9 cellular contexts compared by ENCODE assay signal in the genomic region with DNA sequence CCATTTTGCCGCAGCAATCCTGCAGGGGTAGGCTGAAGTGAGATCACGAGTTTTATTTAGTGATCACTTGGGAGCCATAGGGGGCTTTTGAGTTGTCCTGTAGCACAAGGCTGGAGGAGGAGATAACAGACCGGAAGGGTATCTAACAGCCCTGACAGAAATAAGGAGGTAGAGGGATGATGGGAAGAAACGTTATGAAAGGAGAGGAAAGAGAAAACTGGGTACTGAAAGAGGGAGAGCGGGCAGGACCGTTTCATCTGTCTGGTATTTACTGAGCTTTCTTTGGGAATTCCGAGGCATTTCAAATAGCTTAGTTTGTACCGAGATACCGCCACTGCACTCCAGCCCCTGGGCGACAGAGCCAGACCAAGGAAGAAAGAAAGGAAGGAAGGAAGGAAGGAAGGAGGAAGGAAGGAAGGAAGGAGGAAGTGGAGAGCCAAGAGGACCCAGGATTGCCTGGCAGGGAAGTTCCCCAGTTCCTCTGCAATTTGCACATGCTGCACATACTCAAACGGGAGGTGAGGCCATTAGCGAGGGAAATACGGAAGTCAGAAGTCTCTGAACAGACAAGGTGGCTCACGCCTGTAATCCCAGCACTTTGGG. TPM values are rescaled to one million over a fixed set of nuclear protein-coding genes. Genes with fewer than 3 reads are reported as not detected.
DNase-seq lines count a peak whose midpoint lies in the region; ATAC-seq and TF ChIP-seq lines count a peak whose summit lies in the region.
"Had no signal": no experiment of that assay in that cellular context is flagged by ENCODE, and none has a peak within 500 bp of the region (broad histone marks: within the 10 kb centered on the region; RNA-seq: fewer than 3 reads in every experiment).

No MANE protein-coding gene starts in this region.

- peaks cover 21% of the 10 kb centered on the region for H3K4me1 Mint-ChIP-seq in activated CD4-positive, alpha-beta T cell treated with anti-CD3 and anti-CD28 coated beads, Interleukin-2, amount 10 ng/mL, durations not matched to agents 24 days and 14 days

- intact Hi-C loops in activated CD4-positive, alpha-beta T cell treated with anti-CD3 and anti-CD28 coated beads, Interleukin-2, amount 10 ng/mL, durations not matched to agents 24 days and 14 days (cut with micrococcal nuclease) = loop anchor here (1.0 kb wide), 2 partner anchors 44 to 60 kb away; partner anchors contain the start of gene HMGCL

- H3K4me3 ChIP-seq in RWPE2 (ENCODE audit: severe bottlenecking) (peak overlapping the region; percentile 54), fibroblast of mammary gland (ENCODE audit: control insufficient read depth, low read depth, low read length) (peak overlapping the region; percentile 45), skeletal muscle cell (ENCODE audit: low read depth, low read length) (peak overlapping the region; percentile 61)

- no peak overlapping the region for H3K27ac ChIP-seq in RWPE2 (ENCODE audit: poor library complexity, severe bottlenecking)

- H3K9me3 ChIP-seq in RWPE2 (ENCODE audit: severe bottlenecking) = peaks cover 2% of the 10 kb centered on the region
- H3K9me3 ChIP-seq: adrenal gland had no signal

- H3K4me3 Mint-ChIP-seq in activated CD4-positive, alpha-beta T cell treated with anti-CD3 and anti-CD28 coated beads, Interleukin-2, amount 10 ng/mL, durations not matched to agents 24 days and 14 days = peak overlapping the region; percentile 81

- TF ChIP-seq CTCF in RWPE2 (IDR thresholded peaks at IDR 0.05; ENCODE audit: poor library complexity, severe bottlenecking) (no peak), fibroblast of mammary gland (conservative IDR thresholded peaks at IDR 0.05; ENCODE audit: control insufficient read depth, insufficient read depth, low read depth, low read length) (no peak)

- H3K27me3 ChIP-seq in RWPE2 (ENCODE audit: insufficient read depth, poor library complexity, severe bottlenecking) = no peaks in the 10 kb centered on the region
- H3K27me3 ChIP-seq: adrenal gland had no signal

- peaks cover 13% of the 10 kb centered on the region for H3K36me3 ChIP-seq in RWPE2 (ENCODE audit: low read depth)

- no peak for DNase-seq in activated CD4-positive, alpha-beta T cell treated with anti-CD3 and anti-CD28 coated beads, Interleukin-2, amount 10 ng/mL, durations not matched to agents 24 days and 14 days
- no peak for DNase-seq in activated CD4-positive, alpha-beta T cell treated with anti-CD3 and anti-CD28 coated beads for 48 hours
- DNase-seq in RWPE2 (ENCODE audit: low spot score) (no peak), fibroblast of mammary gland (ENCODE audit: low read depth) (no peak), skeletal muscle cell (ENCODE audit: low read depth) (no peak), NCI-H82 (lab: John Stamatoyannopoulos, UW) (no peak)
- DNase-seq in activated CD4-positive, CD25-positive, alpha-beta regulatory T cell treated with anti-CD3 and anti-CD28 coated beads, Interleukin-2, amount 50 U/mL, for 72 hours = no peak

- peak overlapping the region; percentile 13 for H3K27ac Mint-ChIP-seq in activated CD4-positive, alpha-beta T cell treated with anti-CD3 and anti-CD28 coated beads, Interleukin-2, amount 10 ng/mL, durations not matched to agents 24 days and 14 days

- H3K36me3 Mint-ChIP-seq in activated CD4-positive, alpha-beta T cell treated with anti-CD3 and anti-CD28 coated beads, Interleukin-2, amount 10 ng/mL, durations not matched to agents 24 days and 14 days (ENCODE audit: low read depth) = peaks cover 3% of the 10 kb centered on the region

- peaks cover 9% of the 10 kb centered on the region for H3K27me3 Mint-ChIP-seq in activated CD4-positive, alpha-beta T cell treated with anti-CD3 and anti-CD28 coated beads, Interleukin-2, amount 10 ng/mL, durations not matched to agents 24 days and 14 days

- H3K4me1 ChIP-seq in RWPE2 (ENCODE audit: insufficient read depth, poor library complexity, severe bottlenecking) = peaks cover 26% of the 10 kb centered on the region

- H3K9me3 Mint-ChIP-seq in activated CD4-positive, alpha-beta T cell treated with anti-CD3 and anti-CD28 coated beads, Interleukin-2, amount 10 ng/mL, durations not matched to agents 24 days and 14 days = no peaks in the 10 kb centered on the region

- no peak for ATAC-seq in RWPE2 (ENCODE audit: low read depth)
- ATAC-seq in GM18870 (IDR thresholded peaks at IDR 0.05; ENCODE audit: unreplicated experiment) = no peak

RNA-seq across cellular contexts. Expression of gene FUCA1, which starts 0.9 kb away (rescaled TPM):
- total RNA-seq in activated CD4-positive, alpha-beta T cell treated with anti-CD3 and anti-CD28 coated beads, Interleukin-2, amount 10 ng/mL, durations not matched to agents 24 days and 14 days = 3.4 and 3.5 TPM in 2 replicates

RNA-seq across cellular contexts. Expression of gene HMGCL, which starts 43.7 kb away (rescaled TPM):
- 20.4 and 20.7 TPM in 2 replicates for total RNA-seq in activated CD4-positive, alpha-beta T cell treated with anti-CD3 and anti-CD28 coated beads, Interleukin-2, amount 10 ng/mL, durations not matched to agents 24 days and 14 days

RNA-seq across cellular contexts. Expression of gene CNR2, which starts 44.2 kb away (rescaled TPM):
- 0.02 TPM in 1 of 2 replicates, not detected in the other for total RNA-seq in activated CD4-positive, alpha-beta T cell treated with anti-CD3 and anti-CD28 coated beads, Interleukin-2, amount 10 ng/mL, durations not matched to agents 24 days and 14 days
